Comparison of ENCODE assay signal across 19 cellular contexts in the genomic region with DNA sequence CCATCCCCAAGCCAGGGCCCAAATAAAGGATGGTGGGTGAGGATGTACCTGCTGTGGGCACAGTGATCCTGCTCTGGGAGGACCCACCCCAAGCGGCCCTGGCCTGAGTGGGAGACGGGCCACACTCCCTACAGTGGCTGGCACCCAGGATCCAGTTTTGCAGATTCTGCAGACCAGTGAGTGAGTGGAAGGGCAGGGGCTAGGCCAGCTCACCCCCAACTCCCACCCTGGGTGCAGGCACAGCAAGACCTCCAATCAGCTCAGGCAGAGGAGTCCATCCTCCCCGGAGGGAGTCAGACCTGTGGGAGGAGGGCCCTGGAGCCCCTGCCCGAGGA. TPM values are rescaled to one million over a fixed set of nuclear protein-coding genes. Genes with fewer than 3 reads are reported as not detected.
DNase-seq lines count a peak whose midpoint lies in the region; ATAC-seq, FAIRE-seq and TF ChIP-seq lines count a peak whose summit lies in the region.
"Had no signal": no experiment of that assay in that cellular context is flagged by ENCODE, and none has a peak within 500 bp of the region (broad histone marks: within the 10 kb centered on the region; RNA-seq: fewer than 3 reads in every experiment).

No MANE protein-coding gene starts in this region.

- DNase-seq in heart left ventricle: no peak
- DNase-seq in right cardiac atrium: no peak
- no peak for DNase-seq in RWPE1 (ENCODE audit: low spot score)
- DNase-seq in stimulated activated naive B cell treated with anti-CD40 and anti-IgM and Interleukin-4, amounts not matched to agents 10 μg/mL and 1 μg/mL and 100 μg/mL, for 72 hours: no peak
- DNase-seq in GM12892 (ENCODE audit: insufficient read length): no peak
- DNase-seq in NCI-H1105 (lab: John Stamatoyannopoulos, UW): no peak
- DNase-seq: GF-D8, H9, NCI-H1417 treated with DMSO at 0.1 percent for 48 hours, NCI-H1930, NCI-H69 had no signal

- H3K4me3 ChIP-seq in heart left ventricle (no peak overlapping the region), right cardiac atrium (ENCODE audit: low read length) (no peak overlapping the region)
- H3K4me3 ChIP-seq: A549 had no signal

- H3K27me3 ChIP-seq in heart left ventricle (no peaks in the 10 kb centered on the region), right cardiac atrium (ENCODE audit: control insufficient read depth, insufficient read depth) (no peaks in the 10 kb centered on the region)

- peak overlapping the region; percentile 87 for H3K27ac Mint-ChIP-seq in stimulated activated naive B cell treated with anti-CD40 and anti-IgM and Interleukin-4, amounts not matched to agents 10 μg/mL and 1 μg/mL and 100 μg/mL, for 72 hours
- H3K27ac Mint-ChIP-seq: H9 had no signal

- no peaks in the 10 kb centered on the region for H3K9me3 ChIP-seq in heart left ventricle
- H3K9me3 ChIP-seq in right cardiac atrium (ENCODE audit: control insufficient read depth, low read length): no peaks in the 10 kb centered on the region
- H3K9me3 ChIP-seq: A549 had no signal

- peaks cover 36 to 71% of the 10 kb centered on the region in 2 donors for H3K36me3 Mint-ChIP-seq in stimulated activated naive B cell treated with anti-CD40 and anti-IgM and Interleukin-4, amounts not matched to agents 10 μg/mL and 1 μg/mL and 100 μg/mL, for 72 hours

- no peaks in the 10 kb centered on the region for H3K27me3 Mint-ChIP-seq in stimulated activated naive B cell treated with anti-CD40 and anti-IgM and Interleukin-4, amounts not matched to agents 10 μg/mL and 1 μg/mL and 100 μg/mL, for 72 hours

- intact Hi-C loops in heart left ventricle (cut with DNase I): loop anchor here in 1 of 10 donors (5.0 kb wide), 1 partner anchor 58 kb away; no protein-coding TSS in a partner anchor
- intact Hi-C loops in right cardiac atrium (cut with DNase I): no loop called here

- TF ChIP-seq CTCF in heart left ventricle (IDR thresholded peaks at IDR 0.05) (no peak), RWPE1 (conservative IDR thresholded peaks at IDR 0.05; ENCODE audit: low read depth) (no peak)

- 70 to 90% (median 83%) methylated on average over 2 to 4 of the region's 4 CpGs; no CpG with 5 or more reads in 1 of the 4 donors for WGBS in heart left ventricle, 4 donors
- WGBS in right cardiac atrium: 83% methylated on average over 4 of the region's 4 CpGs

- peaks cover 1 to 3% of the 10 kb centered on the region in 2 donors for H3K9me3 Mint-ChIP-seq in stimulated activated naive B cell treated with anti-CD40 and anti-IgM and Interleukin-4, amounts not matched to agents 10 μg/mL and 1 μg/mL and 100 μg/mL, for 72 hours
- H3K9me3 Mint-ChIP-seq: H9 had no signal

- POLR2A ChIA-PET in RWPE1 (lab: Yijun Ruan, JAX; ENCODE audit: low non-redundant PET): no interaction called here

- H3K27ac ChIP-seq in heart left ventricle (peak overlapping the region in 7 of 12 donors; percentile 44 to 95 (median 88)), right cardiac atrium (ENCODE audit: low read length) (no peak overlapping the region), RWPE1 (peak overlapping the region; percentile 98)
- H3K27ac ChIP-seq: A549, C4-2B, HL-60 had no signal

- peaks cover 33 to 55% of the 10 kb centered on the region in 2 donors for H3K4me1 Mint-ChIP-seq in stimulated activated naive B cell treated with anti-CD40 and anti-IgM and Interleukin-4, amounts not matched to agents 10 μg/mL and 1 μg/mL and 100 μg/mL, for 72 hours

- H3K36me3 ChIP-seq in heart left ventricle: peaks cover 0 to 29% (median 22%) of the 10 kb centered on the region in 9 donors

- no peak for TF ChIP-seq POLR2A in heart left ventricle (IDR thresholded peaks at IDR 0.05)
- TF ChIP-seq POLR2A in GM12892 (IDR thresholded peaks at IDR 0.05; ENCODE audit: low read depth, low read length): no peak

- ATAC-seq in heart left ventricle (no peak), right cardiac atrium (no peak), esophagus mucosa (peak; percentile 3), HG02884 (IDR thresholded peaks at IDR 0.05; ENCODE audit: unreplicated experiment) (no peak)
- peak in 1 of 2 donors; percentile 1 for ATAC-seq in stimulated activated naive B cell treated with anti-CD40 and anti-IgM and Interleukin-4, amounts not matched to agents 10 μg/mL and 1 μg/mL and 100 μg/mL, for 72 hours (replicated peaks)

- no peak for FAIRE-seq in GM12892 (lab: Jason Lieb, UNC)
- FAIRE-seq: A549, HTR-8/SVneo had no signal

- CTCF ChIA-PET in RWPE1 (lab: Yijun Ruan, JAX): no interaction called here

- H3K4me1 ChIP-seq in heart left ventricle (peaks cover 3 to 68% (median 37%) of the 10 kb centered on the region in 12 donors), right cardiac atrium (ENCODE audit: control insufficient read depth, insufficient read depth, low read length) (peaks cover 12% of the 10 kb centered on the region)
- H3K4me1 ChIP-seq: A549 had no signal

- H3K4me3 Mint-ChIP-seq in stimulated activated naive B cell treated with anti-CD40 and anti-IgM and Interleukin-4, amounts not matched to agents 10 μg/mL and 1 μg/mL and 100 μg/mL, for 72 hours: peak overlapping the region in 1 of 2 donors; percentile 60
- H3K4me3 Mint-ChIP-seq: H9 had no signal

RNA-seq across cellular contexts. Expression of gene HCRTR1, which starts 7.7 kb away (rescaled TPM):
- under 1 TPM in 5 of 9 donors, not detected in 4; 0.21 to 0.82 (median 0.30) TPM for total RNA-seq in heart left ventricle
- under 1 TPM; 0.24 to 0.50 TPM for polyA plus RNA-seq in heart left ventricle
- under 1 TPM in 2 of 4 donors, not detected in 2; 0.14 to 0.37 TPM for total RNA-seq in right cardiac atrium
- polyA plus RNA-seq in right cardiac atrium: 0.18 TPM
- total RNA-seq in esophagus mucosa: not detected
- polyA plus RNA-seq in GM12892 (2012; ENCODE audit: missing spikeins): not detected
- total RNA-seq: Daoy, H9, OCI-LY7 had no signal
- polyA plus RNA-seq: A549 had no signal

RNA-seq across cellular contexts. Expression of gene PEF1, which starts 19.5 kb away (rescaled TPM):
- total RNA-seq in heart left ventricle: 10 to 100 TPM; 32.2 to 55.4 (median 42.4) TPM
- 100 to 1,000 TPM in 1 of 2 donors, 10 to 100 TPM in 1; 36.1 to 106 TPM for polyA plus RNA-seq in heart left ventricle
- total RNA-seq in right cardiac atrium: 10 to 100 TPM; 38.6 to 46.0 (median 42.2) TPM
- polyA plus RNA-seq in right cardiac atrium: 47.7 TPM
- 44.0 TPM for total RNA-seq in esophagus mucosa
- 47.0 TPM for polyA plus RNA-seq in GM12892 (2012; ENCODE audit: missing spikeins)

RNA-seq across cellular contexts. Expression of gene TINAGL1, which starts 48.8 kb away (rescaled TPM):
- total RNA-seq in heart left ventricle (100 to 1,000 TPM; 136 to 697 (median 199) TPM), right cardiac atrium (100 to 1,000 TPM in 3 of 4 donors, 10 to 100 TPM in 1; 94.7 to 141 (median 122) TPM), esophagus mucosa (15.9 TPM)
- polyA plus RNA-seq in heart left ventricle (100 to 1,000 TPM; 263 to 354 TPM), right cardiac atrium (186 TPM)
- 0.13 TPM for polyA plus RNA-seq in GM12892 (2012; ENCODE audit: missing spikeins)
